Comparison of ENCODE assay signal across 12 cellular contexts in genomic region chr18:14747513-14748474, GRCh38. TPM values are rescaled to one million over a fixed set of nuclear protein-coding genes. Genes with fewer than 3 reads are reported as not detected.
DNase-seq lines count a peak whose midpoint lies in the region; ATAC-seq and TF ChIP-seq lines count a peak whose summit lies in the region.
"Had no signal": no experiment of that assay in that cellular context is flagged by ENCODE, and none has a peak within 500 bp of the region (broad histone marks: within the 10 kb centered on the region; RNA-seq: fewer than 3 reads in every experiment).

ANKRD30B (plus strand) TSS chr18:14748172; CDS start chr18:14748420, 248 bp downstream.

- H3K79me2 ChIP-seq in mammary epithelial cell (ENCODE audit: insufficient read depth, low read length) = no peaks in the 10 kb centered on the region

- no peaks in the 10 kb centered on the region for H3K4me1 ChIP-seq in mammary epithelial cell (ENCODE audit: insufficient read depth, low read length)

- H3K27me3 ChIP-seq in mammary epithelial cell (ENCODE audit: insufficient read depth, low read length) = no peaks in the 10 kb centered on the region

- H3K36me3 ChIP-seq in mammary epithelial cell (ENCODE audit: insufficient read depth, low read length) = no peaks in the 10 kb centered on the region

- 54% methylated on average over 17 of the region's 79 CpGs for WGBS in mammary epithelial cell (ENCODE audit: low coverage, missing lambda C conversion rate)

- H4K20me1 ChIP-seq in mammary epithelial cell (ENCODE audit: insufficient read depth, low read length) = no peaks in the 10 kb centered on the region

- BruUV-seq in mammary epithelial cell (replicated peaks; lab: Mats Ljungman, UMichigan) = no TSS peak

- H3K4me3 ChIP-seq in mammary epithelial cell (replicated peaks in 1 of 3; ENCODE audit: insufficient read depth in 1 of 3, low read depth in 2 of 3, low read length in 3 of 3) = no peak within 1 kb of the TSS

- dilution Hi-C loops in mammary epithelial cell (cut with HindIII; ENCODE audit: low sequenced_read_pairs) = no loop called here

- no peak within 1 kb of the TSS for H3K9ac ChIP-seq in mammary epithelial cell (ENCODE audit: insufficient read depth, low read length)

- no peak for TF ChIP-seq CTCF in mammary epithelial cell (conservative IDR thresholded peaks at IDR 0.05 in 1 of 2, IDR thresholded peaks at IDR 0.05 in 1 of 2; ENCODE audit: extremely low read depth in 1 of 2, insufficient read depth in 1 of 2, low read depth in 1 of 2, low read length in 2 of 2)

- intact Hi-C loops in mammary epithelial cell (cut with micrococcal nuclease) = no loop called here

- CTCF ChIA-PET in mammary epithelial cell (lab: Charles Lee; ENCODE audit: low non-redundant PET) = no interaction called here

- DNase-seq in stimulated activated CD4-positive, alpha-beta T cell treated with anti-CD3 and anti-CD28 coated beads, Interleukin-12 subunit alpha, Interleukin-12 subunit beta, amount 100 ng/mL, for 4 hours = peak; percentile 3
- DNase-seq in stimulated activated CD4-positive, alpha-beta T cell treated with anti-CD3 and anti-CD28 coated beads, Interleukin-1b, Interleukin-23, amount 100 ng/mL, for 48 hours = no peak
- DNase-seq in mammary epithelial cell (no peak), myocyte (ENCODE audit: low read depth) (peak; percentile 5), AG08396 (ENCODE audit: low spot score) (no peak), HK-2 (ENCODE audit: unreplicated experiment) (no peak), RPMI8226 (no peak)
- DNase-seq: activated CD8-positive, alpha-beta memory T cell treated with anti-CD3 and anti-CD28 coated beads, Interleukin-2, amount 10 ng/mL, durations not matched to agents 7 days and 5 days; MM.1S; NK-92 treated with Interleukin-12 subunit alpha and Interleukin-12 subunit beta, amount 100 ng/mL, for 24 hours had no signal

- peak within 1 kb of the TSS; percentile 39 for H2AFZ ChIP-seq in mammary epithelial cell (ENCODE audit: low read depth, low read length)

- ATAC-seq in GM18873 (IDR thresholded peaks at IDR 0.05; ENCODE audit: low FRiP score, unreplicated experiment) = no peak
- ATAC-seq: activated CD8-positive, alpha-beta memory T cell treated with anti-CD3 and anti-CD28 coated beads, Interleukin-2, amount 10 ng/mL, durations not matched to agents 7 days and 5 days had no signal

- H3K27ac ChIP-seq in mammary epithelial cell (ENCODE audit: insufficient read depth, low read depth, low read length) = no peak within 1 kb of the TSS

- H3K4me2 ChIP-seq in mammary epithelial cell (ENCODE audit: insufficient read depth, low read depth, low read length) = no peak within 1 kb of the TSS

- H3K9me3 ChIP-seq in mammary epithelial cell (replicated peaks; ENCODE audit: insufficient read depth, low read length) = peaks cover 12% of the 10 kb centered on the region

- in situ Hi-C loops in mammary epithelial cell (cut with MboI; ENCODE audit: low sequenced_read_pairs in 2 of 2) = no loop called here

RNA-seq across cellular contexts. Expression of gene ANKRD30B, which starts in this region (rescaled TPM):
- total RNA-seq in mammary epithelial cell (not detected), myocyte (0.88 and 1.6 TPM in 2 replicates)
- not detected for polyA plus RNA-seq in mammary epithelial cell
- not detected for polyA minus RNA-seq in mammary epithelial cell
- 2.5 TPM for polyA plus RNA-seq in myocyte (2012)
- total RNA-seq: activated CD8-positive, alpha-beta memory T cell treated with anti-CD3 and anti-CD28 coated beads, Interleukin-2, amount 10 ng/mL, durations not matched to agents 7 days and 5 days; cardiac septum had no signal

Comparison
In these comparisons a context has a peak if more than half of its experiments do, and no peak if none do; other contexts are left out.
1. DNase-seq: peak in stimulated activated CD4-positive, alpha-beta T cell treated with anti-CD3 and anti-CD28 coated beads, Interleukin-12 subunit alpha, Interleukin-12 subunit beta, amount 100 ng/mL, for 4 hours (single experiment) and myocyte (single experiment); none in stimulated activated CD4-positive, alpha-beta T cell treated with anti-CD3 and anti-CD28 coated beads, Interleukin-1b, Interleukin-23, amount 100 ng/mL, for 48 hours (single experiment), mammary epithelial cell (single experiment), AG08396 (single experiment), HK-2 (single experiment) and RPMI8226 (single experiment).